ENCODE assay signal across 9 cellular contexts in the genomic region with DNA sequence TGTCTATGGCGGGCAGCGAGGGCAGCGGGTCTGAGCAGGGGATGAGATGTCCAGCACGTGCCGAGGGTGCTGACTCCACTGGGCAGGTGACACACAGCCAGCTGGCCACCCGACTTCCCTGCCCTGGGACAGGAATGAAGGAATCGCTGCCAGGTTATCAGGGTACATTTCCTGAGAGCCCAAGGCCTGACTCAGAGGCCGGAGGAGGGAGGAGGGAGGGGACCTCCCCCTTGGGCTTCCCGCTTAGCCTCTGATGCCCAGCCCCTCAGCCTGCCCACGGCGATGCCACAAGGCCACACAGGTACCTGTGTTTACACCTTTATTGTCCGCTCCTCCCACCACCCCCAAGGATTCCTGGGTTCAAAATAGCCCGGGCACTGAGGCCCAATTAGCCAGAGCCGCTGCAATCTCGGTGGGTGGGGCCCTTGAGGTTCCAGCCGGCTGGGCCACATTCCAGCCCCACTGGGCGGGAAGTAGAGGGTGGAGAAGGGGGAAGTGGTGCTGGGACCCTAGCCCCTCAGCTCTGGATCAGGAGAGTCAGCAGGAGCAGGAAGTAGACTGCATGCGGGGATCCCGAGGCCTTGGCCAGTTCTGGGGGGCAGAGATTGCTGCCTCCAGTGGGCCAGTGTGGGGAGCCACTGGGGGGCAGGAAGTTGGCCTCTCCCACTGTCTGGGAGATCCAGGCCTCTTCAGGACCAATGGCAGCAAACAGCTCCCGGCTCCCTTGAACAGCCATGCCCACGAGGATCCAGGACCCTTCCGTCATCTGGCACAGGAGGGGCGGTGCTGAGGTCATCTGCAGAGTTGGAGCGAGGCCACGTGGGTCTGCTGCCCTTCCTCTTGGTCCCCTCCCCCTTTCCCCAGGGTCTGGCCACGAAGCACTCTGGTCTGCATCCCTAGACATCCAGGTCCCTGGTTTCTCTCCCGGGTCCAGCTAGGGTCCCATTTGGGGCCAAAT. TPM values are rescaled to one million over a fixed set of nuclear protein-coding genes. Genes with fewer than 3 reads are reported as not detected.
A peak's percentile ranks its signal among the peaks of the same experiment; 100 is the strongest.
DNase-seq lines count a peak whose midpoint lies in the region; ATAC-seq, FAIRE-seq and TF ChIP-seq lines count a peak whose summit lies in the region.
"Had no signal": no experiment of that assay in that cellular context is flagged by ENCODE, and none has a peak within 500 bp of the region (broad histone marks: within the 10 kb centered on the region; RNA-seq: fewer than 3 reads in every experiment).

No MANE protein-coding gene starts in this region.

- FAIRE-seq in RCC 7860 (lab: Jason Lieb, UNC), result peak; percentile 72

- no peak overlapping the region for H3K9ac ChIP-seq in BLaER1

- peak; percentile 89 for DNase-seq in RCC 7860 (ENCODE audit: low spot score)
- DNase-seq in fibroblast of pulmonary artery (ENCODE audit: low read depth), result peak; percentile 62
- peak; percentile 96 for DNase-seq in osteoblast (ENCODE audit: insufficient read length, low spot score, missing footprints)
- no peak for DNase-seq in NCI-H345 (lab: John Stamatoyannopoulos, UW)
- DNase-seq in GF-D8 (lab: John Stamatoyannopoulos, UW), result no peak
- DNase-seq in Ammon's horn (ENCODE audit: low spot score), result no peak
- DNase-seq: stimulated activated naive CD4-positive, alpha-beta T cell treated with Interleukin-2 at 50 U/mL for 16 hours had no signal

- H3K27me3 ChIP-seq in BLaER1 (no peaks in the 10 kb centered on the region), osteoblast (ENCODE audit: insufficient read depth, low read length) (peaks cover 4% of the 10 kb centered on the region)

- H3K4me2 ChIP-seq in BLaER1, result no peak overlapping the region
- peak overlapping the region; percentile 43 for H3K4me2 ChIP-seq in osteoblast (ENCODE audit: insufficient read depth, low read length)

- H3K27ac ChIP-seq in BLaER1 (0 out of 2 replicates have a peak overlapping the region, but pooled peaks have one; percentile 22), osteoblast (ENCODE audit: low read depth, low read length) (no peak overlapping the region)

- no peak for ATAC-seq in GM21390 (IDR thresholded peaks at IDR 0.05; ENCODE audit: unreplicated experiment)

- no peaks in the 10 kb centered on the region for H3K36me3 ChIP-seq in BLaER1
- no peaks in the 10 kb centered on the region for H3K36me3 ChIP-seq in osteoblast (ENCODE audit: insufficient read depth, low read length)

- TF ChIP-seq CTCF in fibroblast of pulmonary artery (IDR thresholded peaks at IDR 0.05; ENCODE audit: low read length, missing control alignments) (no peak), osteoblast (IDR thresholded peaks at IDR 0.05; ENCODE audit: extremely low read depth, low read depth, low read length) (no peak)

- peaks cover 50% of the 10 kb centered on the region for H3K4me1 ChIP-seq in BLaER1
- peaks cover 22% of the 10 kb centered on the region for H3K4me1 ChIP-seq in osteoblast (ENCODE audit: insufficient read depth, low read length)

- no peaks in the 10 kb centered on the region for H3K79me2 ChIP-seq in osteoblast (ENCODE audit: insufficient read depth, low read length)

- H3K4me3 ChIP-seq in BLaER1 (no peak overlapping the region), fibroblast of pulmonary artery (replicated peaks; ENCODE audit: low read depth, low read length) (peak overlapping the region; percentile 10), osteoblast (ENCODE audit: insufficient read depth, low read length) (peak overlapping the region; percentile 30)

- H3K9me3 ChIP-seq in BLaER1 (no peaks in the 10 kb centered on the region), osteoblast (ENCODE audit: low read depth, low read length) (no peaks in the 10 kb centered on the region)

- H4K20me1 ChIP-seq in BLaER1, result no peaks in the 10 kb centered on the region
- no peaks in the 10 kb centered on the region for H4K20me1 ChIP-seq in osteoblast (ENCODE audit: insufficient read depth, low read length)

- peak overlapping the region; percentile 63 for H2AFZ ChIP-seq in osteoblast (ENCODE audit: low read length)

RNA-seq across cellular contexts. Expression of gene PRSS8, which starts 3.4 kb away (rescaled TPM):
- total RNA-seq in osteoblast, result not detected in 2 replicates

RNA-seq across cellular contexts. Expression of gene PRSS36, which starts 11.0 kb away (rescaled TPM):
- 0.29 TPM in 1 of 2 replicates, not detected in the other for total RNA-seq in osteoblast

RNA-seq across cellular contexts. Expression of gene KAT8, which starts 21.4 kb away (rescaled TPM):
- 31.8 and 35.1 TPM in 2 replicates for total RNA-seq in osteoblast

RNA-seq across cellular contexts. Expression of gene BCKDK, which starts 30.7 kb away (rescaled TPM):
- 25.9 and 30.0 TPM in 2 replicates for total RNA-seq in osteoblast

RNA-seq across cellular contexts. Expression of gene FUS, which starts 41.0 kb away (rescaled TPM):
- total RNA-seq in osteoblast, result 24.2 and 30.4 TPM in 2 replicates

Comparison
In these comparisons a context has a peak if more than half of its experiments do, and no peak if none do; other contexts are left out.
1. DNase-seq: peak in RCC 7860 (single experiment), fibroblast of pulmonary artery (single experiment) and osteoblast (single experiment); none in NCI-H345 (single experiment), GF-D8 (single experiment) and Ammon's horn (single experiment).